15 cellular contexts compared by ENCODE assay signal in genomic region chr7:36260481-36260880, GRCh38.
DNase-seq lines count a peak whose midpoint lies in the region; ATAC-seq and TF ChIP-seq lines count a peak whose summit lies in the region.
"Had no signal": no experiment of that assay in that cellular context is flagged by ENCODE, and none has a peak within 500 bp of the region (broad histone marks: within the 10 kb centered on the region; RNA-seq: fewer than 3 reads in every experiment).

No MANE protein-coding gene starts in this region.

- H3K79me2 ChIP-seq in DOHH2 (ENCODE audit: control insufficient read depth, low read length) = peaks cover 91% of the 10 kb centered on the region

- ATAC-seq in GM19468 (IDR thresholded peaks at IDR 0.05; ENCODE audit: extremely low read depth, unreplicated experiment) (peak; percentile 20), HG03196 (IDR thresholded peaks at IDR 0.05; ENCODE audit: unreplicated experiment) (peak; percentile 52), HG02763 (IDR thresholded peaks at IDR 0.05; ENCODE audit: unreplicated experiment) (no peak)
- no peak for ATAC-seq in stimulated activated effector memory CD8-positive, alpha-beta T cell treated with anti-CD3 and anti-CD28 coated beads, Interleukin-12 subunit alpha, Interleukin-12 subunit beta, amount 100 ng/mL, for 72 hours

- TF ChIP-seq CTCF in DOHH2 (IDR thresholded peaks at IDR 0.05; ENCODE audit: low read depth, low read length, poor library complexity, severe bottlenecking) = no peak

- no peaks in the 10 kb centered on the region for H4K20me1 ChIP-seq in DOHH2 (ENCODE audit: control insufficient read depth, insufficient read depth, low read depth, low read length)

- peaks cover 37% of the 10 kb centered on the region for H3K36me3 ChIP-seq in DOHH2 (ENCODE audit: control insufficient read depth, low read length)
- H3K36me3 ChIP-seq: transverse colon had no signal

- no peak for DNase-seq in stimulated activated effector memory CD8-positive, alpha-beta T cell treated with anti-CD3 and anti-CD28 coated beads, Interleukin-12 subunit alpha, Interleukin-12 subunit beta, amount 100 ng/mL, for 72 hours (ENCODE audit: low spot score in 2 of 2)
- DNase-seq in HUDEP-2 (lab: John Stamatoyannopoulos, UW; ENCODE audit: unreplicated experiment in 76 of 76) = no peak
- no peak for DNase-seq in stimulated activated CD8-positive, alpha-beta memory T cell treated with anti-CD3 and anti-CD28 coated beads, Interleukin-4, amount 100 ng/mL, for 48 hours
- DNase-seq: activated CD4-positive, alpha-beta T cell treated with anti-CD3 and anti-CD28 coated beads for 48 hours; NCI-H1092; NCI-H446; posterior cingulate gyrus; transverse colon had no signal

- H3K27ac ChIP-seq in DOHH2 (ENCODE audit: low read depth, low read length) (peak overlapping the region; percentile 40), cingulate gyrus (ENCODE audit: low read depth, low read length) (peak overlapping the region; percentile 54)

- no peaks in the 10 kb centered on the region for H3K9me2 ChIP-seq in DOHH2 (replicated peaks; ENCODE audit: control insufficient read depth, low read length)

- H3K4me1 Mint-ChIP-seq in stimulated activated effector memory CD8-positive, alpha-beta T cell treated with anti-CD3 and anti-CD28 coated beads, Interleukin-12 subunit alpha, Interleukin-12 subunit beta, amount 100 ng/mL, for 72 hours = peaks cover 10% of the 10 kb centered on the region

- H3K9me3 ChIP-seq in DOHH2 (ENCODE audit: control insufficient read depth, insufficient read depth, low read length) = no peaks in the 10 kb centered on the region
- H3K9me3 ChIP-seq: transverse colon had no signal

- H3K4me1 ChIP-seq in DOHH2 (ENCODE audit: control insufficient read depth, low read length) = peaks cover 77% of the 10 kb centered on the region

- 0 out of 2 replicates have a peak, but pooled peaks cover 7% of the 10 kb centered on the region for H3F3A ChIP-seq in DOHH2 (ENCODE audit: control insufficient read depth, insufficient read depth)

- peaks cover 11% of the 10 kb centered on the region for H3K9me3 Mint-ChIP-seq in stimulated activated effector memory CD8-positive, alpha-beta T cell treated with anti-CD3 and anti-CD28 coated beads, Interleukin-12 subunit alpha, Interleukin-12 subunit beta, amount 100 ng/mL, for 72 hours

- H3K4me3 ChIP-seq in DOHH2 (ENCODE audit: low read length) = peak overlapping the region; percentile 14
- H3K4me3 ChIP-seq: transverse colon had no signal

- H3K4me3 Mint-ChIP-seq in stimulated activated effector memory CD8-positive, alpha-beta T cell treated with anti-CD3 and anti-CD28 coated beads, Interleukin-12 subunit alpha, Interleukin-12 subunit beta, amount 100 ng/mL, for 72 hours = no peak overlapping the region
- H3K4me3 Mint-ChIP-seq: activated T-helper 17 cell treated with anti-CD3 and anti-CD28 coated beads, Interleukin-2, amount 50 U/mL, for 72 hours; T-helper 2 cell treated with Interferon-gamma antibody and Interleukin-4, amounts not matched to agents 5 μg/mL and 100 μg/mL, for 36 hours had no signal

- H3K27me3 ChIP-seq in DOHH2 (ENCODE audit: control insufficient read depth, low read length) = no peaks in the 10 kb centered on the region
- H3K27me3 ChIP-seq: transverse colon had no signal

- no peak overlapping the region for H3K27ac Mint-ChIP-seq in stimulated activated effector memory CD8-positive, alpha-beta T cell treated with anti-CD3 and anti-CD28 coated beads, Interleukin-12 subunit alpha, Interleukin-12 subunit beta, amount 100 ng/mL, for 72 hours
- H3K27ac Mint-ChIP-seq: T-helper 2 cell treated with Interferon-gamma antibody and Interleukin-4, amounts not matched to agents 5 μg/mL and 100 μg/mL, for 36 hours had no signal

- H3K36me3 Mint-ChIP-seq in stimulated activated effector memory CD8-positive, alpha-beta T cell treated with anti-CD3 and anti-CD28 coated beads, Interleukin-12 subunit alpha, Interleukin-12 subunit beta, amount 100 ng/mL, for 72 hours = no peaks in the 10 kb centered on the region

- peak overlapping the region; percentile 48 for H3K4me2 ChIP-seq in DOHH2 (ENCODE audit: low read length)

Comparison
In these comparisons a context has a peak if more than half of its experiments do, and no peak if none do; other contexts are left out.
1. ATAC-seq: peak in GM19468 (single experiment) and HG03196 (single experiment); none in stimulated activated effector memory CD8-positive, alpha-beta T cell treated with anti-CD3 and anti-CD28 coated beads, Interleukin-12 subunit alpha, Interleukin-12 subunit beta, amount 100 ng/mL, for 72 hours (single experiment) and HG02763 (single experiment).